Comparison of ENCODE assay signal across 9 cellular contexts in genomic region chr13:106373989-106374572, GRCh38.
DNase-seq lines count a peak whose midpoint lies in the region; ATAC-seq and TF ChIP-seq lines count a peak whose summit lies in the region.
"Had no signal": no experiment of that assay in that cellular context is flagged by ENCODE, and none has a peak within 500 bp of the region (broad histone marks: within the 10 kb centered on the region; RNA-seq: fewer than 3 reads in every experiment).

No MANE protein-coding gene starts in this region.

- no peak for TF ChIP-seq CTCF in GM12864 (IDR thresholded peaks at IDR 0.05; ENCODE audit: low read depth, low read length, missing control alignments)
- TF ChIP-seq CTCF in mucosa of descending colon (IDR thresholded peaks at IDR 0.05): no peak

- DNase-seq in GM12864 (ENCODE audit: low read depth) (peak; percentile 15), glomerular visceral epithelial cell (ENCODE audit: extremely low spot score) (peak; percentile 18), AG20443 (ENCODE audit: low spot score) (no peak), posterior vena cava (ENCODE audit: low spot score) (no peak), mucosa of descending colon (no peak)
- no peak for DNase-seq in activated CD4-positive, alpha-beta T cell treated with anti-CD3 and anti-CD28 coated beads, Interleukin-2, amount 50 U/mL, for 4 hours

- intact Hi-C loops in posterior vena cava (cut with DNase I) (no loop called here), mucosa of descending colon (cut with DNase I, micrococcal nuclease) (no loop called here)

- H3K4me3 ChIP-seq in GM12864 (ENCODE audit: low read depth, low read length): no peak overlapping the region
- no peak overlapping the region for H3K4me3 ChIP-seq in mucosa of descending colon
- H3K4me3 ChIP-seq: cardiac muscle cell had no signal

- no peaks in the 10 kb centered on the region for H3K4me1 ChIP-seq in mucosa of descending colon (ENCODE audit: low read depth)

- no peaks in the 10 kb centered on the region for H3K9me3 ChIP-seq in mucosa of descending colon

- H3K36me3 ChIP-seq in mucosa of descending colon (ENCODE audit: low read depth): no peaks in the 10 kb centered on the region
- H3K36me3 ChIP-seq: cardiac muscle cell had no signal

- peak; percentile 61 for ATAC-seq in GM21381 (IDR thresholded peaks at IDR 0.05; ENCODE audit: unreplicated experiment)
- ATAC-seq in HG03469 (IDR thresholded peaks at IDR 0.05; ENCODE audit: unreplicated experiment): peak; percentile 51
- ATAC-seq in mucosa of descending colon: no peak

Comparison
In these comparisons a context has a peak if more than half of its experiments do, and no peak if none do; other contexts are left out.
1. DNase-seq: peak in GM12864 (single experiment) and glomerular visceral epithelial cell (single experiment); none in AG20443 (single experiment), activated CD4-positive, alpha-beta T cell treated with anti-CD3 and anti-CD28 coated beads, Interleukin-2, amount 50 U/mL, for 4 hours (0 of 2), posterior vena cava (single experiment) and mucosa of descending colon (0 of 3).